ENCODE assay signal across 20 cellular contexts in genomic region chr6:39128106-39128505, GRCh38.
"Had no signal": no experiment of that assay in that cellular context is flagged by ENCODE, and none has a peak within 500 bp of the region (broad histone marks: within the 10 kb centered on the region; RNA-seq: fewer than 3 reads in every experiment).

No MANE protein-coding gene starts in this region.

- DNase-seq: activated CD4-positive, alpha-beta T cell treated with anti-CD3 and anti-CD28 coated beads for 4 hours; activated CD8-positive, alpha-beta memory T cell treated with anti-CD3 and anti-CD28 coated beads, Interleukin-2, amount 50 U/mL, for 4 hours; activated CD8-positive, alpha-beta T cell treated with anti-CD3 and anti-CD28 coated beads for 36 hours; activated naive CD8-positive, alpha-beta T cell treated with anti-CD3 and anti-CD28 coated beads for 36 hours; activated T-cell treated with anti-CD3 and anti-CD28 coated beads, Interleukin-2, amount 50 U/mL, for 72 hours; amygdala; effector memory CD4-positive, alpha-beta T cell; hippocampal formation; left ventricle myocardium inferior; mesendoderm; nucleus accumbens; retina; stimulated activated CD4-positive, alpha-beta T cell treated with anti-CD3 and anti-CD28 coated beads, Interleukin-2, amount 100 ng/mL, for 48 hours; stimulated activated naive B cell treated with anti-CD40 and anti-IgM and Interleukin-4, amounts not matched to agents 10 μg/mL and 1 μg/mL and 100 μg/mL, for 72 hours; T-helper 2 cell had no signal

- H3K36me3 ChIP-seq: left ventricle myocardium inferior, tibial nerve had no signal

- H3K36me3 Mint-ChIP-seq: activated naive CD8-positive, alpha-beta T cell treated with anti-CD3 and anti-CD28 coated beads for 36 hours; brain; stimulated activated naive B cell treated with anti-CD40 and anti-IgM and Interleukin-4, amounts not matched to agents 10 μg/mL and 1 μg/mL and 100 μg/mL, for 72 hours; WTC11 had no signal

- H3K27ac Mint-ChIP-seq: activated CD8-positive, alpha-beta T cell treated with anti-CD3 and anti-CD28 coated beads for 36 hours; activated naive CD8-positive, alpha-beta T cell treated with anti-CD3 and anti-CD28 coated beads for 36 hours; activated T-cell treated with anti-CD3 and anti-CD28 coated beads, Interleukin-2, amount 50 U/mL, for 72 hours; brain; dendritic cell treated with granulocyte-macrophage colony-stimulating factor and Interleukin-4, amounts not matched to agents 40 ng/mL and 50 ng/mL, for 4 days; nephron; stimulated activated naive B cell treated with anti-CD40 and anti-IgM and Interleukin-4, amounts not matched to agents 10 μg/mL and 1 μg/mL and 100 μg/mL, for 72 hours; WTC11 had no signal

- H3K4me3 ChIP-seq: left ventricle myocardium inferior, tibial nerve had no signal

- H3K27ac ChIP-seq: left ventricle myocardium inferior, tibial nerve had no signal

- H3K9me3 Mint-ChIP-seq: brain; dendritic cell treated with granulocyte-macrophage colony-stimulating factor and Interleukin-4, amounts not matched to agents 40 ng/mL and 50 ng/mL, for 4 days; nephron had no signal

- H3K27me3 ChIP-seq: tibial nerve had no signal

- H3K4me1 Mint-ChIP-seq: activated naive CD8-positive, alpha-beta T cell treated with anti-CD3 and anti-CD28 coated beads for 36 hours; nephron; stimulated activated naive B cell treated with anti-CD40 and anti-IgM and Interleukin-4, amounts not matched to agents 10 μg/mL and 1 μg/mL and 100 μg/mL, for 72 hours had no signal

- H3K4me1 ChIP-seq: tibial nerve had no signal

- H3K4me3 Mint-ChIP-seq: activated CD8-positive, alpha-beta T cell treated with anti-CD3 and anti-CD28 coated beads for 36 hours; activated naive CD8-positive, alpha-beta T cell treated with anti-CD3 and anti-CD28 coated beads for 36 hours; activated T-cell treated with anti-CD3 and anti-CD28 coated beads, Interleukin-2, amount 50 U/mL, for 72 hours; brain; dendritic cell treated with granulocyte-macrophage colony-stimulating factor and Interleukin-4, amounts not matched to agents 40 ng/mL and 50 ng/mL, for 4 days; nephron; stimulated activated naive B cell treated with anti-CD40 and anti-IgM and Interleukin-4, amounts not matched to agents 10 μg/mL and 1 μg/mL and 100 μg/mL, for 72 hours; WTC11 had no signal

- H3K9me3 ChIP-seq: left ventricle myocardium inferior, tibial nerve had no signal
